Comparison of ENCODE assay signal across 21 cellular contexts in genomic region chr2:27571681-27572080, GRCh38.
"Had no signal": no experiment of that assay in that cellular context is flagged by ENCODE, and none has a peak within 500 bp of the region (broad histone marks: within the 10 kb centered on the region; RNA-seq: fewer than 3 reads in every experiment).

No MANE protein-coding gene starts in this region.

- H3K27me3 ChIP-seq: colonic mucosa, dorsolateral prefrontal cortex, gastrocnemius medialis had no signal

- H3K36me3 ChIP-seq: colonic mucosa, esophagus squamous epithelium, gastrocnemius medialis, left lung, lower lobe of right lung had no signal

- H3K27ac ChIP-seq: colonic mucosa, dorsolateral prefrontal cortex, esophagus squamous epithelium, gastrocnemius medialis, left lung, lower lobe of right lung had no signal

- H3K27ac Mint-ChIP-seq: mesothelial cell of epicardium had no signal

- DNase-seq: colonic mucosa; cortex of kidney; dermis blood vessel endothelial cell; dorsolateral prefrontal cortex; effector CD4-positive, alpha-beta T cell; effector memory CD4-positive, alpha-beta T cell; esophagus squamous epithelium; foreskin fibroblast; foreskin melanocyte; gastrocnemius medialis; glutamatergic neuron; head of caudate nucleus; hippocampal formation; left cardiac atrium; left lung; left ventricle myocardium superior; lower lobe of right lung; mesenchymal stem cell; mucosa of descending colon; naive B cell had no signal

- H3K4me1 ChIP-seq: colonic mucosa, esophagus squamous epithelium, gastrocnemius medialis, left lung, lower lobe of right lung had no signal

- H3K4me1 Mint-ChIP-seq: mesothelial cell of epicardium, naive B cell had no signal

- H3K4me3 ChIP-seq: colonic mucosa, dorsolateral prefrontal cortex, esophagus squamous epithelium, gastrocnemius medialis, left lung, lower lobe of right lung, mucosa of descending colon had no signal

- H3K9me3 ChIP-seq: colonic mucosa, gastrocnemius medialis had no signal

- ATAC-seq: gastrocnemius medialis, left cardiac atrium, left lung, left ventricle myocardium superior, lower lobe of right lung, mucosa of descending colon had no signal

- H3K4me3 Mint-ChIP-seq: mesothelial cell of epicardium, naive B cell had no signal
